Comparison of ENCODE assay signal across 1 cellular context in genomic region chr16:67935096-67935401, GRCh38.
TF ChIP-seq lines count a peak whose summit lies in the region.

No MANE protein-coding gene starts in this region.

TF ChIP-seq in endothelial cell of umbilical vein, 7 proteins besides CTCF, POLR2A, EP300 and RAD21:
- TF ChIP-seq, protein P1, sequence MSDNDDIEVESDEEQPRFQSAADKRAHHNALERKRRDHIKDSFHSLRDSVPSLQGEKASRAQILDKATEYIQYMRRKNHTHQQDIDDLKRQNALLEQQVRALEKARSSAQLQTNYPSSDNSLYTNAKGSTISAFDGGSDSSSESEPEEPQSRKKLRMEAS (IDR thresholded peaks at IDR 0.05; ENCODE audit: insufficient read depth, insufficient read length): no peak
- TF ChIP-seq GATA2 (IDR thresholded peaks at IDR 0.05; ENCODE audit: insufficient read depth, insufficient read length, low read depth, low read length): no peak
- TF ChIP-seq JUN (IDR thresholded peaks at IDR 0.05; ENCODE audit: borderline replicate concordance, insufficient read depth, insufficient read length, low read depth): no peak
- no peak for TF ChIP-seq POLR2AphosphoS5 (IDR thresholded peaks at IDR 0.05; ENCODE audit: insufficient read depth, low read depth, low read length)
- TF ChIP-seq FOS (IDR thresholded peaks at IDR 0.05; ENCODE audit: borderline replicate concordance, insufficient read depth, low read length): no peak
- no peak for TF ChIP-seq MYC (IDR thresholded peaks at IDR 0.05; ENCODE audit: low read depth, low read length)
- no peak for TF ChIP-seq EZH2 (IDR thresholded peaks at IDR 0.05; ENCODE audit: borderline replicate concordance, low read depth, low read length, severe bottlenecking)
